In genomic region chr4:9703391-9703790, GRCh38 we compare ENCODE assay signal across 8 cellular contexts.
DNase-seq lines count a peak whose midpoint lies in the region; ATAC-seq, FAIRE-seq and TF ChIP-seq lines count a peak whose summit lies in the region.

No MANE protein-coding gene starts in this region.

- H3K9ac ChIP-seq in adipocyte (ENCODE audit: low read length) (no peak overlapping the region), keratinocyte (ENCODE audit: control insufficient read depth, extremely low read depth, insufficient read depth, low read length) (no peak overlapping the region)

- H3K79me2 ChIP-seq in keratinocyte (ENCODE audit: control insufficient read depth, insufficient read depth, low read length): no peaks in the 10 kb centered on the region

- dilution Hi-C loops in keratinocyte (cut with MboI; ENCODE audit: extremely low pct_ligation_motif_present, low sequenced_read_pairs): no loop called here

- DNase-seq in GDM1 (lab: John Stamatoyannopoulos, UW) (peak; percentile 56), LNCaP clone FGC (ENCODE audit: low read depth) (no peak), SK-MEL-5 (ENCODE audit: low read depth, low spot score) (peak; percentile 73), adipocyte (ENCODE audit: low read depth) (peak; percentile 4), keratinocyte (ENCODE audit: low read depth, low spot score) (no peak)
- DNase-seq in stimulated activated CD4-positive, alpha-beta T cell treated with anti-CD3 and anti-CD28 coated beads, Interleukin-4, amount 100 ng/mL, for 1 hour: peak; percentile 62

- H3K4me2 ChIP-seq in keratinocyte (ENCODE audit: control insufficient read depth, extremely low read depth, insufficient read depth, low read depth, low read length): no peak overlapping the region

- ATAC-seq in GM19324 (IDR thresholded peaks at IDR 0.05; ENCODE audit: low FRiP score, unreplicated experiment) (no peak), HG03469 (IDR thresholded peaks at IDR 0.05; ENCODE audit: unreplicated experiment) (no peak)

- TF ChIP-seq CTCF in LNCaP clone FGC (IDR thresholded peaks at IDR 0.05; ENCODE audit: control insufficient read depth, extremely low read depth, insufficient read depth) (peak; percentile 71), keratinocyte (optimal IDR thresholded peaks at IDR 0.05 in 1 of 3, IDR thresholded peaks at IDR 0.05 in 1 of 3, conservative IDR thresholded peaks at IDR 0.05 in 1 of 3; ENCODE audit: extremely low read depth in 1 of 3, insufficient read depth in 2 of 3, low read length in 3 of 3) (peak; percentile 40 to 77 (median 68))

- H3K9me3 ChIP-seq in adipocyte (ENCODE audit: control insufficient read depth, low read length) (no peaks in the 10 kb centered on the region), keratinocyte (ENCODE audit: control insufficient read depth, low read depth, low read length) (no peaks in the 10 kb centered on the region)

- H3K27me3 ChIP-seq in adipocyte (replicated peaks; ENCODE audit: control insufficient read depth, insufficient read depth, low read length): no peaks in the 10 kb centered on the region
- H3K27me3 ChIP-seq in keratinocyte (ENCODE audit: control insufficient read depth, extremely low read depth, insufficient read depth, low read length): no peaks in the 10 kb centered on the region

- no peaks in the 10 kb centered on the region for H3K36me3 ChIP-seq in adipocyte (ENCODE audit: control insufficient read depth, insufficient read depth, low read length, severe bottlenecking)
- no peaks in the 10 kb centered on the region for H3K36me3 ChIP-seq in keratinocyte (ENCODE audit: control insufficient read depth in 2 of 2, extremely low read depth in 1 of 2, insufficient read depth in 2 of 2, low read length in 2 of 2)

- in situ Hi-C loops in SK-MEL-5 (cut with HindIII; ENCODE audit: low pct_unique_long_range_greater_than_20kb, low sequenced_read_pairs): no loop called here

- no peaks in the 10 kb centered on the region for H3K9me1 ChIP-seq in keratinocyte (ENCODE audit: control insufficient read depth, extremely low read depth, insufficient read depth, low read length)

- H3K4me3 ChIP-seq in LNCaP clone FGC (ENCODE audit: low read depth, low read length): no peak overlapping the region
- H3K4me3 ChIP-seq in adipocyte (ENCODE audit: low read length): no peak overlapping the region
- no peak overlapping the region for H3K4me3 ChIP-seq in keratinocyte (ENCODE audit: control insufficient read depth in 2 of 3, extremely low read depth in 1 of 3, insufficient read depth in 2 of 3, low read depth in 1 of 3, low read length in 3 of 3)

- no peaks in the 10 kb centered on the region for H3K4me1 ChIP-seq in adipocyte (ENCODE audit: control insufficient read depth, insufficient read depth, low read length)
- H3K4me1 ChIP-seq in keratinocyte (ENCODE audit: control insufficient read depth, extremely low read depth, insufficient read depth, low read length): no peaks in the 10 kb centered on the region

- H3K27ac ChIP-seq in keratinocyte (ENCODE audit: control insufficient read depth, insufficient read depth, low read length): no peak overlapping the region

- H4K20me1 ChIP-seq in keratinocyte (ENCODE audit: control insufficient read depth, extremely low read depth, insufficient read depth, low read length): no peaks in the 10 kb centered on the region

- FAIRE-seq in keratinocyte (lab: Jason Lieb, UNC): no peak

- H2AFZ ChIP-seq in keratinocyte (ENCODE audit: control insufficient read depth, low read length): no peak overlapping the region

Comparison
In these comparisons a context has a peak if more than half of its experiments do, and no peak if none do; other contexts are left out.
1. DNase-seq: peak in GDM1 (single experiment), SK-MEL-5 (single experiment), adipocyte (single experiment) and stimulated activated CD4-positive, alpha-beta T cell treated with anti-CD3 and anti-CD28 coated beads, Interleukin-4, amount 100 ng/mL, for 1 hour (single experiment); none in LNCaP clone FGC (single experiment) and keratinocyte (single experiment).